Comparison of ENCODE assay signal across 12 cellular contexts in the genomic region with DNA sequence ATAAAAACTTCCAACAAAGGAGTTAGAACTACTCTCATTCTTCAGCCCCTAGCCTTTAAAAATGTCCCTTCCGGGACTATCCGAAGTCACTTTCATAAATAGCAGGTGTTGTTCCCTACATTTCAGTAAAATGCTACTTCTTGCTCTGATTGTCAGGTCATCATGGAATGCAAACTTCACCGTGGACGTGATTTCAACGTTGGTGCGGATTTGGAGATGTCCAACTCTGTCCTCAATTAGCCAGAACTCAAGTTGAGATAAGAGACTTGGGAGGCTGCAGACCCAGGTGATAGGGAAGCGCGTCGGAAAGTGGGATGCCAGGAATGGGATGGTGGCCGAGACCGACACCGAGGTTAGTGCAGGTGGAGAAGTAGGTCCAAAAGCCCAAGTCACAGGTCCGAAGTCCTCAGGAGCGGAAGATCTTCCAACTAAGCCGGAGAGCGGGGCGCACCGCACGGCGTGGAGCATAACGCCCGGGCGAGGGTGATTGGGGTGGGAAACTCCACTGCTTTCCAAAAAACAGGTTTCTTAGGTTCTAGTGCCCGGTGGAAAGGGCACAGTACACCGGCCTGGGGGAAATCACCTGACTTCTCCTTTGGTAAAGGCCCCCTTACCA. TPM values are rescaled to one million over a fixed set of nuclear protein-coding genes. Genes with fewer than 3 reads are reported as not detected.
A peak's percentile ranks its signal among the peaks of the same experiment; 100 is the strongest.
DNase-seq lines count a peak whose midpoint lies in the region; ATAC-seq and TF ChIP-seq lines count a peak whose summit lies in the region.
"Had no signal": no experiment of that assay in that cellular context is flagged by ENCODE, and none has a peak within 500 bp of the region (broad histone marks: within the 10 kb centered on the region; RNA-seq: fewer than 3 reads in every experiment).

No MANE protein-coding gene starts in this region.

- H3K9ac ChIP-seq in HUES48 (ENCODE audit: low read depth, low read length), result no peak overlapping the region

- ATAC-seq in GM21360 (IDR thresholded peaks at IDR 0.05; ENCODE audit: unreplicated experiment), result no peak

- H3K9me3 ChIP-seq in CD4-positive, alpha-beta memory T cell (ENCODE audit: control insufficient read depth in 1 of 2, low read length in 2 of 2), result no peaks in the 10 kb centered on the region
- no peaks in the 10 kb centered on the region for H3K9me3 ChIP-seq in HUES48 (ENCODE audit: control insufficient read depth, insufficient read depth, low read length)

- H3K27ac ChIP-seq in CD4-positive, alpha-beta memory T cell (ENCODE audit: low read depth, low read length), result peak overlapping the region; percentile 61
- no peak overlapping the region for H3K27ac ChIP-seq in HUES48 (ENCODE audit: low read depth, low read length)
- H3K27ac ChIP-seq: PC-9 had no signal

- H3K27ac Mint-ChIP-seq in CD4-positive, alpha-beta memory T cell, result peak overlapping the region; percentile 86 to 97 (median 94)
- no peak overlapping the region for H3K27ac Mint-ChIP-seq in dendritic cell treated with granulocyte-macrophage colony-stimulating factor and Interleukin-4, amounts not matched to agents 40 ng/mL and 50 ng/mL, for 4 days
- H3K27ac Mint-ChIP-seq in nephron, result no peak overlapping the region

- peaks cover 10 to 20% of the 10 kb centered on the region in 2 donors for H3K36me3 Mint-ChIP-seq in CD4-positive, alpha-beta memory T cell
- H3K36me3 Mint-ChIP-seq in dendritic cell treated with granulocyte-macrophage colony-stimulating factor and Interleukin-4, amounts not matched to agents 40 ng/mL and 50 ng/mL, for 4 days (ENCODE audit: low read depth), result peaks cover 16% of the 10 kb centered on the region
- H3K36me3 Mint-ChIP-seq in nephron (ENCODE audit: low read depth), result peaks cover 36% of the 10 kb centered on the region

- H3K4me1 Mint-ChIP-seq in CD4-positive, alpha-beta memory T cell, result peaks cover 21 to 43% (median 31%) of the 10 kb centered on the region in 4 donors
- peaks cover 35% of the 10 kb centered on the region for H3K4me1 Mint-ChIP-seq in dendritic cell treated with granulocyte-macrophage colony-stimulating factor and Interleukin-4, amounts not matched to agents 40 ng/mL and 50 ng/mL, for 4 days (ENCODE audit: low read depth)
- peaks cover 9% of the 10 kb centered on the region for H3K4me1 Mint-ChIP-seq in nephron

- H3K4me3 ChIP-seq in CD4-positive, alpha-beta memory T cell (ENCODE audit: low read length in 2 of 2), result peak overlapping the region in 1 of 2 donors; percentile 53
- H3K4me3 ChIP-seq in HUES48 (ENCODE audit: low read depth, low read length), result peak overlapping the region; percentile 52
- H3K4me3 ChIP-seq: PC-9 had no signal

- intact Hi-C loops in CD4-positive, alpha-beta memory T cell (cut with micrococcal nuclease), result loop anchor here (1.0 to 2.0 kb wide), 3 partner anchors 8 to 331 kb away; a partner anchor contains a TSS
- intact Hi-C loops in dendritic cell treated with granulocyte-macrophage colony-stimulating factor and Interleukin-4, amounts not matched to agents 40 ng/mL and 50 ng/mL, for 4 days (cut with micrococcal nuclease), result loop anchor here (5.0 kb wide), 1 partner anchor 104 kb away; no protein-coding TSS in a partner anchor
- intact Hi-C loops in posterior cingulate gyrus (cut with DNase I), result loop anchor here (5.0 kb wide), 1 partner anchor 219 kb away; no protein-coding TSS in a partner anchor

- DNase-seq in CD4-positive, alpha-beta memory T cell, result no peak
- DNase-seq in pons (ENCODE audit: low spot score) (no peak), posterior cingulate gyrus (no peak), KG1 (lab: John Stamatoyannopoulos, UW) (no peak)
- DNase-seq: PC-9 had no signal

- peaks cover 53% of the 10 kb centered on the region for H3K4me1 ChIP-seq in CD4-positive, alpha-beta memory T cell (ENCODE audit: insufficient read depth, low read length)
- peaks cover 38% of the 10 kb centered on the region for H3K4me1 ChIP-seq in HUES48 (ENCODE audit: control insufficient read depth, insufficient read depth, low read length)

- H3K27me3 ChIP-seq in CD4-positive, alpha-beta memory T cell (ENCODE audit: insufficient read depth, low read length), result peaks cover 31% of the 10 kb centered on the region
- H3K27me3 ChIP-seq in HUES48 (ENCODE audit: control insufficient read depth, insufficient read depth, low read length), result peaks cover 100% of the 10 kb centered on the region

- CTCF ChIA-PET in CD4-positive, alpha-beta memory T cell (lab: Charles Lee; ENCODE audit: partially characterized antibody), result no interaction called here

- TF ChIP-seq CTCF in nephron (IDR thresholded peaks at IDR 0.05; ENCODE audit: unreplicated experiment in 3 of 3), result no peak

- H3K36me3 ChIP-seq in CD4-positive, alpha-beta memory T cell (ENCODE audit: insufficient read depth, low read length), result no peaks in the 10 kb centered on the region
- H3K36me3 ChIP-seq in HUES48 (ENCODE audit: control insufficient read depth, insufficient read depth, low read length), result no peaks in the 10 kb centered on the region

- POLR2A ChIA-PET in CD4-positive, alpha-beta memory T cell (lab: Charles Lee; ENCODE audit: partially characterized antibody), result no interaction called here

- peaks cover 15 to 25% of the 10 kb centered on the region in 2 donors for H3K27me3 Mint-ChIP-seq in CD4-positive, alpha-beta memory T cell
- H3K27me3 Mint-ChIP-seq in dendritic cell treated with granulocyte-macrophage colony-stimulating factor and Interleukin-4, amounts not matched to agents 40 ng/mL and 50 ng/mL, for 4 days, result peaks cover 64% of the 10 kb centered on the region
- H3K27me3 Mint-ChIP-seq in nephron (ENCODE audit: low read depth), result peaks cover 83% of the 10 kb centered on the region

- H3K9me3 Mint-ChIP-seq in CD4-positive, alpha-beta memory T cell, result peaks cover 0 to 24% (median 5%) of the 10 kb centered on the region in 8 donors
- H3K9me3 Mint-ChIP-seq in dendritic cell treated with granulocyte-macrophage colony-stimulating factor and Interleukin-4, amounts not matched to agents 40 ng/mL and 50 ng/mL, for 4 days, result no peaks in the 10 kb centered on the region
- peaks cover 12% of the 10 kb centered on the region for H3K9me3 Mint-ChIP-seq in nephron

- peak overlapping the region; percentile 78 to 93 (median 88) for H3K4me3 Mint-ChIP-seq in CD4-positive, alpha-beta memory T cell
- H3K4me3 Mint-ChIP-seq in dendritic cell treated with granulocyte-macrophage colony-stimulating factor and Interleukin-4, amounts not matched to agents 40 ng/mL and 50 ng/mL, for 4 days, result peak overlapping the region; percentile 62
- H3K4me3 Mint-ChIP-seq in nephron, result peak overlapping the region; percentile 56 to 81 (median 71)

RNA-seq across cellular contexts. Expression of a gene that starts 11.5 kb away (rescaled TPM):
- not detected for total RNA-seq in CD4-positive, alpha-beta memory T cell
- not detected for polyA plus RNA-seq in CD4-positive, alpha-beta memory T cell
- total RNA-seq: dermis blood vessel endothelial cell, glomerular endothelial cell, HT1080, PC-9 had no signal

RNA-seq across cellular contexts. Expression of a gene that starts 12.9 kb away (rescaled TPM):
- 100 to 1,000 TPM in 1 of 2 experiments, 10 to 100 TPM in 1; 99.0 to 108 TPM for total RNA-seq in CD4-positive, alpha-beta memory T cell
- polyA plus RNA-seq in CD4-positive, alpha-beta memory T cell, result 10 to 100 TPM; 40.5 to 54.5 TPM

RNA-seq across cellular contexts. Expression of a gene that starts 17.6 kb away (rescaled TPM):
- total RNA-seq in CD4-positive, alpha-beta memory T cell, result 10 to 100 TPM; 67.9 to 68.5 TPM
- polyA plus RNA-seq in CD4-positive, alpha-beta memory T cell, result 10 to 100 TPM; 71.1 to 88.1 TPM

Comparison
In these comparisons a context has a peak if more than half of its experiments do, and no peak if none do; other contexts are left out.
1. H3K27ac Mint-ChIP-seq: peak in CD4-positive, alpha-beta memory T cell (7 of 7); none in dendritic cell treated with granulocyte-macrophage colony-stimulating factor and Interleukin-4, amounts not matched to agents 40 ng/mL and 50 ng/mL, for 4 days (single experiment) and nephron (0 of 3).
2. Peak in every context shown above with its lines, with median percentiles within 50 percentile points of each other: H3K4me3 Mint-ChIP-seq.